27 cellular contexts compared by ENCODE assay signal in genomic region chr1:207913951-207914350, GRCh38. TPM values are rescaled to one million over a fixed set of nuclear protein-coding genes. Genes with fewer than 3 reads are reported as not detected.
"Had no signal": no experiment of that assay in that cellular context is flagged by ENCODE, and none has a peak within 500 bp of the region (broad histone marks: within the 10 kb centered on the region; RNA-seq: fewer than 3 reads in every experiment).

No MANE protein-coding gene starts in this region.

- H3K27ac ChIP-seq: foreskin keratinocyte, left lung, neutrophil, spleen, tibial artery, upper lobe of left lung had no signal

- H3K27ac Mint-ChIP-seq: naive B cell; nephron progenitor cell; stimulated activated memory B cell treated with anti-CD40 and anti-IgM and Interleukin-4, amounts not matched to agents 10 μg/mL and 1 μg/mL and 100 μg/mL, for 72 hours; stimulated activated naive CD8-positive, alpha-beta T cell treated with anti-CD3 and anti-CD28 coated beads, Interleukin-15, Interleukin-2, amounts not matched to agents 100 ng/mL and 50 ng/mL, for 24 hours had no signal

- H3K4me3 ChIP-seq: dorsolateral prefrontal cortex, heart left ventricle, left lung, lung, spleen, tibial artery, upper lobe of left lung, uterus had no signal

- H3K36me3 ChIP-seq: heart left ventricle, left lung, neutrophil, spleen, tibial artery, upper lobe of left lung, uterus had no signal

- H3K9me3 ChIP-seq: heart left ventricle, left lung, neutrophil, spleen, tibial artery, upper lobe of left lung, uterus had no signal

- H3K4me3 Mint-ChIP-seq: central memory CD8-positive, alpha-beta T cell; naive B cell; nephron progenitor cell; stimulated activated memory B cell treated with anti-CD40 and anti-IgM and Interleukin-4, amounts not matched to agents 10 μg/mL and 1 μg/mL and 100 μg/mL, for 72 hours; stimulated activated naive CD8-positive, alpha-beta T cell treated with anti-CD3 and anti-CD28 coated beads, Interleukin-15, Interleukin-2, amounts not matched to agents 100 ng/mL and 50 ng/mL, for 24 hours had no signal

- H3K36me3 Mint-ChIP-seq: naive B cell; stimulated activated memory B cell treated with anti-CD40 and anti-IgM and Interleukin-4, amounts not matched to agents 10 μg/mL and 1 μg/mL and 100 μg/mL, for 72 hours had no signal

- H3K9me3 Mint-ChIP-seq: central memory CD8-positive, alpha-beta T cell; naive B cell; nephron progenitor cell; stimulated activated memory B cell treated with anti-CD40 and anti-IgM and Interleukin-4, amounts not matched to agents 10 μg/mL and 1 μg/mL and 100 μg/mL, for 72 hours; stimulated activated naive CD8-positive, alpha-beta T cell treated with anti-CD3 and anti-CD28 coated beads, Interleukin-15, Interleukin-2, amounts not matched to agents 100 ng/mL and 50 ng/mL, for 24 hours had no signal

- H3K4me1 ChIP-seq: uterus had no signal

- DNase-seq: cortex of kidney; dorsolateral prefrontal cortex; effector CD8-positive, alpha-beta T cell; foreskin keratinocyte; heart left ventricle; hypothalamus; kidney glomerular epithelial cell; left lung; mesenchymal stem cell; midbrain; naive B cell; nephron progenitor cell; posterior cingulate gyrus; right cardiac atrium; spleen; stimulated activated CD4-positive, alpha-beta T cell treated with anti-CD3 and anti-CD28 coated beads, Interleukin-15, amount 100 ng/mL, for 24 hours; stimulated activated CD4-positive, alpha-beta T cell treated with anti-CD3 and anti-CD28 coated beads, Interleukin-1b, Interleukin-23, amount 100 ng/mL, for 48 hours; stimulated activated CD4-positive, alpha-beta T cell treated with anti-CD3 and anti-CD28 coated beads, Interleukin-4, amount 100 ng/mL, for 24 hours; tibial artery; upper lobe of left lung; uterus had no signal

- H3K27me3 ChIP-seq: uterus had no signal

RNA-seq across cellular contexts. Expression of gene CD34, which starts 3.0 kb away (rescaled TPM):
- total RNA-seq: osteocyte had no signal
